In genomic region chr17:44348234-44348987, GRCh38 we compare ENCODE assay signal across 8 cellular contexts. TPM values are rescaled to one million over a fixed set of nuclear protein-coding genes. Genes with fewer than 3 reads are reported as not detected.
DNase-seq lines count a peak whose midpoint lies in the region; ATAC-seq and TF ChIP-seq lines count a peak whose summit lies in the region.

No MANE protein-coding gene starts in this region.

- H3K4me3 ChIP-seq in neutrophil (ENCODE audit: low read depth in 1 of 2, low read length in 1 of 2) = peak overlapping the region; percentile 28 to 93

- no peaks in the 10 kb centered on the region for H3K27me3 Mint-ChIP-seq in activated T-helper 17 cell treated with anti-CD3 and anti-CD28 coated beads, Interleukin-2, amount 50 U/mL, for 72 hours
- peaks cover 16% of the 10 kb centered on the region for H3K27me3 Mint-ChIP-seq in WTC11 (ENCODE audit: low read depth)

- POLR2A ChIA-PET in WTC11 (lab: Charles Lee) = no interaction called here

- no peaks in the 10 kb centered on the region for H3K9me3 ChIP-seq in neutrophil

- H3K4me1 Mint-ChIP-seq in activated T-helper 17 cell treated with anti-CD3 and anti-CD28 coated beads, Interleukin-2, amount 50 U/mL, for 72 hours = peaks cover 10% of the 10 kb centered on the region
- H3K4me1 Mint-ChIP-seq in WTC11 = peaks cover 11% of the 10 kb centered on the region

- DNase-seq in ACHN = peak; percentile 49
- DNase-seq in WTC11 (ENCODE audit: low spot score) = no peak
- DNase-seq in effector CD8-positive, alpha-beta T cell (lab: John Stamatoyannopoulos, UW) = no peak
- no peak for DNase-seq in SHP77 (lab: John Stamatoyannopoulos, UW)

- H3K36me3 Mint-ChIP-seq in activated T-helper 17 cell treated with anti-CD3 and anti-CD28 coated beads, Interleukin-2, amount 50 U/mL, for 72 hours (ENCODE audit: low read depth) = peaks cover 8% of the 10 kb centered on the region
- no peaks in the 10 kb centered on the region for H3K36me3 Mint-ChIP-seq in WTC11

- in situ Hi-C loops in ACHN (cut with HindIII; ENCODE audit: low pct_ligation_motif_present, low pct_unique_long_range_greater_than_20kb, low sequenced_read_pairs) = no loop called here

- TF ChIP-seq CTCF in neutrophil (IDR thresholded peaks at IDR 0.05) (no peak), WTC11 (IDR thresholded peaks at IDR 0.05) (no peak)

- H3K27ac Mint-ChIP-seq in activated T-helper 17 cell treated with anti-CD3 and anti-CD28 coated beads, Interleukin-2, amount 50 U/mL, for 72 hours = no peak overlapping the region
- no peak overlapping the region for H3K27ac Mint-ChIP-seq in WTC11

- CTCF ChIA-PET in WTC11 (lab: Charles Lee) = interaction anchor here (1.4 to 7.8 kb wide), 3 partner anchors 14 to 138 kb away, joined by 3 to 102 read pairs (median 61); partner anchors contain the start of gene FAM171A2

- H3K4me1 ChIP-seq in neutrophil (ENCODE audit: control insufficient read depth in 1 of 2, insufficient read depth in 1 of 2, low read depth in 1 of 2, low read length in 1 of 2) = peaks cover 79 to 82% of the 10 kb centered on the region in 2 experiments

- H3K36me3 ChIP-seq in neutrophil = peaks cover 49% of the 10 kb centered on the region

- ATAC-seq in GM19035 (IDR thresholded peaks at IDR 0.05; ENCODE audit: unreplicated experiment) (peak; percentile 47), HG03354 (IDR thresholded peaks at IDR 0.05; ENCODE audit: poor library complexity, severe bottlenecking, unreplicated experiment) (peak; percentile 53), WTC11 (no peak)
- peak; percentile 16 for ATAC-seq in activated T-helper 17 cell treated with anti-CD3 and anti-CD28 coated beads, Interleukin-2, amount 50 U/mL, for 72 hours (replicated peaks)

- H3K27ac ChIP-seq in neutrophil = peak overlapping the region; percentile 93

- peaks cover 2% of the 10 kb centered on the region for H3K27me3 ChIP-seq in neutrophil

- no peaks in the 10 kb centered on the region for H3K9me3 Mint-ChIP-seq in activated T-helper 17 cell treated with anti-CD3 and anti-CD28 coated beads, Interleukin-2, amount 50 U/mL, for 72 hours
- no peaks in the 10 kb centered on the region for H3K9me3 Mint-ChIP-seq in WTC11

- no peak overlapping the region for H3K4me3 Mint-ChIP-seq in activated T-helper 17 cell treated with anti-CD3 and anti-CD28 coated beads, Interleukin-2, amount 50 U/mL, for 72 hours
- H3K4me3 Mint-ChIP-seq in WTC11 = no peak overlapping the region

TF ChIP-seq in WTC11, 78 proteins besides CTCF, POLR2A, EP300 and RAD21 (continues in another document):
- no peak for TF ChIP-seq USF1 (CRISPR knock-in tag; IDR thresholded peaks at IDR 0.05)
- TF ChIP-seq ATF2 (CRISPR knock-in tag; IDR thresholded peaks at IDR 0.05; ENCODE audit: borderline replicate concordance, low read depth) = no peak
- TF ChIP-seq ZNF425 (CRISPR knock-in tag; conservative IDR thresholded peaks at IDR 0.05) = no peak
- TF ChIP-seq PRDM15 (CRISPR knock-in tag; IDR thresholded peaks at IDR 0.05) = no peak
- TF ChIP-seq FOXP1 (CRISPR knock-in tag; IDR thresholded peaks at IDR 0.05; ENCODE audit: borderline replicate concordance) = no peak
- no peak for TF ChIP-seq ZNF138 (CRISPR knock-in tag; conservative IDR thresholded peaks at IDR 0.05)
- no peak for TF ChIP-seq ZNF416 (CRISPR knock-in tag; IDR thresholded peaks at IDR 0.05)
- TF ChIP-seq AR (CRISPR knock-in tag; IDR thresholded peaks at IDR 0.05) = no peak

RNA-seq across cellular contexts. Expression of gene GRN, which starts 3.3 kb away (rescaled TPM):
- 10 to 100 TPM; 48.5 to 54.5 TPM for total RNA-seq in activated T-helper 17 cell treated with anti-CD3 and anti-CD28 coated beads, Interleukin-2, amount 50 U/mL, for 72 hours
- total RNA-seq in WTC11 (2021) = 177 to 185 TPM (median 185 TPM) in 3 replicates

RNA-seq across cellular contexts. Expression of gene FAM171A2, which starts 15.2 kb away (rescaled TPM):
- under 1 TPM; 0.17 to 0.32 TPM for total RNA-seq in activated T-helper 17 cell treated with anti-CD3 and anti-CD28 coated beads, Interleukin-2, amount 50 U/mL, for 72 hours
- total RNA-seq in WTC11 (2021) = 28.2 to 29.9 TPM (median 28.5 TPM) in 3 replicates

RNA-seq across cellular contexts. Expression of gene SLC25A39, which starts 23.8 kb away (rescaled TPM):
- 100 to 1,000 TPM in 1 of 2 donors, 10 to 100 TPM in 1; 60.3 to 114 TPM for total RNA-seq in activated T-helper 17 cell treated with anti-CD3 and anti-CD28 coated beads, Interleukin-2, amount 50 U/mL, for 72 hours
- 254 to 271 TPM (median 268 TPM) in 3 replicates for total RNA-seq in WTC11 (2021)

RNA-seq across cellular contexts. Expression of gene RUNDC3A, which starts 40.0 kb away (rescaled TPM):
- total RNA-seq in activated T-helper 17 cell treated with anti-CD3 and anti-CD28 coated beads, Interleukin-2, amount 50 U/mL, for 72 hours = under 1 TPM; 0.41 to 0.53 TPM
- 5.1 to 6.5 TPM (median 5.2 TPM) in 3 replicates for total RNA-seq in WTC11 (2021)

RNA-seq across cellular contexts. Expression of gene ITGA2B, which starts 41.0 kb away (rescaled TPM):
- total RNA-seq in activated T-helper 17 cell treated with anti-CD3 and anti-CD28 coated beads, Interleukin-2, amount 50 U/mL, for 72 hours = 1 to 10 TPM; 2.2 to 3.7 TPM
- 21.5 to 30.3 TPM (median 28.5 TPM) in 3 replicates for total RNA-seq in WTC11 (2021)

Comparison
In these comparisons a context has a peak if more than half of its experiments do, and no peak if none do; other contexts are left out.
1. RNA of gene FAM171A2, which starts 15.2 kb away (total RNA-seq): 28.2 to 29.9 TPM in WTC11; 0.17 to 0.32 TPM in activated T-helper 17 cell treated with anti-CD3 and anti-CD28 coated beads, Interleukin-2, amount 50 U/mL, for 72 hours; every median in the first group is over 10 times any median in the second.